ENCODE assay signal across 8 cellular contexts in genomic region chr6:108294297-108294786, GRCh38. TPM values are rescaled to one million over a fixed set of nuclear protein-coding genes. Genes with fewer than 3 reads are reported as not detected.
DNase-seq lines count a peak whose midpoint lies in the region; ATAC-seq and TF ChIP-seq lines count a peak whose summit lies in the region.

No MANE protein-coding gene starts in this region.

- WGBS in thyroid gland, 2 donors, result 24 to 42% methylated on average over 13 to 22 of the region's 22 CpGs

- intact Hi-C loops in thyroid gland (cut with DNase I), result no loop called here

- H3K36me3 ChIP-seq in adipocyte (ENCODE audit: control insufficient read depth, insufficient read depth, low read length, severe bottlenecking), result no peaks in the 10 kb centered on the region
- H3K36me3 ChIP-seq in kidney epithelial cell (ENCODE audit: control insufficient read depth, insufficient read depth, low read length), result no peaks in the 10 kb centered on the region
- no peaks in the 10 kb centered on the region for H3K36me3 ChIP-seq in thyroid gland

- H3K4me1 ChIP-seq in adipocyte (ENCODE audit: control insufficient read depth, insufficient read depth, low read length), result peaks cover 12% of the 10 kb centered on the region
- peaks cover 4 to 11% of the 10 kb centered on the region in 2 donors for H3K4me1 ChIP-seq in thyroid gland

- TF ChIP-seq POLR2A in thyroid gland (IDR thresholded peaks at IDR 0.05), result no peak

- peak; percentile 15 for ATAC-seq in HG03108 (IDR thresholded peaks at IDR 0.05; ENCODE audit: unreplicated experiment)

- H3K27me3 ChIP-seq in adipocyte (replicated peaks; ENCODE audit: control insufficient read depth, insufficient read depth, low read length) (no peaks in the 10 kb centered on the region), kidney epithelial cell (ENCODE audit: control insufficient read depth, insufficient read depth, low read length) (no peaks in the 10 kb centered on the region), thyroid gland (no peaks in the 10 kb centered on the region)

- H3K9me3 ChIP-seq in adipocyte (ENCODE audit: control insufficient read depth, low read length), result no peaks in the 10 kb centered on the region
- H3K9me3 ChIP-seq in thyroid gland, result no peaks in the 10 kb centered on the region

- peak; percentile 31 for DNase-seq in NCI-H1092 treated with DMSO at 0.1 percent for 48 hours (lab: John Stamatoyannopoulos, UW)
- DNase-seq in NCI-H1092 (lab: John Stamatoyannopoulos, UW), result no peak
- DNase-seq in adipocyte (ENCODE audit: low read depth), result no peak
- DNase-seq in kidney epithelial cell (ENCODE audit: low read depth), result no peak
- no peak for DNase-seq in thyroid gland
- DNase-seq in NCI-H2196 (lab: John Stamatoyannopoulos, UW; ENCODE audit: unreplicated experiment), result no peak
- DNase-seq in activated CD4-positive, alpha-beta T cell treated with anti-CD3 and anti-CD28 coated beads for 48 hours, result no peak

- TF ChIP-seq CTCF in kidney epithelial cell (IDR thresholded peaks at IDR 0.05; ENCODE audit: insufficient read depth, low read length, poor library complexity, severe bottlenecking) (no peak), thyroid gland (IDR thresholded peaks at IDR 0.05) (no peak)

- H3K9ac ChIP-seq in adipocyte (ENCODE audit: low read length), result peak overlapping the region; percentile 92

- peak overlapping the region; percentile 83 to 95 (median 91) for H3K27ac ChIP-seq in thyroid gland

- peak overlapping the region; percentile 88 for H3K4me3 ChIP-seq in adipocyte (ENCODE audit: low read length)
- H3K4me3 ChIP-seq in kidney epithelial cell (ENCODE audit: low read depth, low read length), result peak overlapping the region; percentile 91
- H3K4me3 ChIP-seq in thyroid gland (replicated peaks in 1 of 3), result peak overlapping the region; percentile 38 to 84 (median 62)

RNA-seq across cellular contexts. Expression of gene AFG1L, which starts 0.5 kb away (rescaled TPM):
- total RNA-seq in kidney epithelial cell (3.1 and 3.6 TPM in 2 replicates), thyroid gland (1 to 10 TPM; 6.7 to 8.6 (median 7.4) TPM)

RNA-seq across cellular contexts. Expression of gene SNX3, which starts 33.5 kb away (rescaled TPM):
- 114 and 130 TPM in 2 replicates for total RNA-seq in kidney epithelial cell
- 100 to 1,000 TPM in 3 of 4 donors, 10 to 100 TPM in 1; 97.5 to 208 (median 132) TPM for total RNA-seq in thyroid gland
